ENCODE assay signal across 9 cellular contexts in the genomic region with DNA sequence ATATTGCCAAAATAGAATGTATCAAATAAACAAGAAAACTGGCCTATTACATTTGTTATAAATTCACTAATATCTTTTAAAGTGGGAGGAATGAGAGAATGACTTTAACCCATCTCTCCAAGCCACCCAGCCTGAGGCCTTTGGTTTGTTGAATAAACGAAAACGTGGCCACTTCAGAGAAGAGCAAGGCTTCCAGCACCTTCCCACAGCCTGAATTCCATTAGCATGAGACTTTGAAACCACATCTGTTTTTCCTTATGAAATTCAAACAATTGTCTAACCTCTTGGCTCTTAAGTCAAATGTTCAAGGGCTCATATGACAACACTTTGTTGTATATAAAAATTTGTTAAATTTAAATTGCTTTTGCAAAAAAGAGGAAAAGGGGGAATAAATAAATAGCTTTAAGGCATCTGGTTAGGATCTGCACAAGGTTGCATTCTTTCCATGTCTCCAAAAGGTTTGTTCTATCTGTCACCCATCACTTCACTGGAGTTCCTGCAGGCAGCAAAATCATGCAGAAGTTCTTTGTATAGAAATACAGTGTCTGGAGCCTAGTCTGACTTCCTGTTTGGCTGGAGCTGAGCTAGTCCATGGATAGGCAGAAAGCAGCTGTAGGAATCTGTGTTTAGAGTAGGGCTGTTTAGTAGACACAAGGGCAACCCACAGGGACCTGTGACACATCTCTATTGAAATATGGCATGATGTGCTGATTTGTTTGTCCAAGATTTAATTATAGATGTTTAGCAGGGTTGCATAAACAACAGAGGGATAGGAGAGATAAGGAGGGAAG.
DNase-seq lines count a peak whose midpoint lies in the region; ATAC-seq and TF ChIP-seq lines count a peak whose summit lies in the region.
"Had no signal": no experiment of that assay in that cellular context is flagged by ENCODE, and none has a peak within 500 bp of the region (broad histone marks: within the 10 kb centered on the region; RNA-seq: fewer than 3 reads in every experiment).

No MANE protein-coding gene starts in this region.

- ATAC-seq in GM18498 (IDR thresholded peaks at IDR 0.05; ENCODE audit: unreplicated experiment) (no peak), GM21717 (IDR thresholded peaks at IDR 0.05; ENCODE audit: unreplicated experiment) (no peak)

- H3K4me3 ChIP-seq in fibroblast of pulmonary artery (replicated peaks; ENCODE audit: low read depth, low read length) = no peak overlapping the region
- H3K4me3 ChIP-seq in skeletal muscle cell (ENCODE audit: low read depth, low read length) = no peak overlapping the region

- DNase-seq in H4 (ENCODE audit: low spot score) = peak; percentile 91
- DNase-seq in SK-N-DZ (ENCODE audit: low spot score) = peak; percentile 46
- DNase-seq in fibroblast of pulmonary artery (ENCODE audit: low read depth) = peak; percentile 89
- peak; percentile 76 for DNase-seq in skeletal muscle cell (ENCODE audit: low read depth)
- DNase-seq in superior temporal gyrus (ENCODE audit: extremely low spot score) = no peak
- no peak for DNase-seq in D341Med (ENCODE audit: low spot score)
- DNase-seq: activated naive CD4-positive, alpha-beta T cell treated with anti-CD3 and anti-CD28 coated beads, Interleukin-2, amount 50 U/mL, for 16 hours had no signal

- TF ChIP-seq CTCF in fibroblast of pulmonary artery (IDR thresholded peaks at IDR 0.05; ENCODE audit: low read length, missing control alignments) = no peak

Comparison
In these comparisons a context has a peak if more than half of its experiments do, and no peak if none do; other contexts are left out.
1. DNase-seq: peak in H4 (single experiment), SK-N-DZ (single experiment), fibroblast of pulmonary artery (single experiment) and skeletal muscle cell (single experiment); none in superior temporal gyrus (single experiment) and D341Med (single experiment).